Comparison of ENCODE assay signal across 12 cellular contexts in the genomic region with DNA sequence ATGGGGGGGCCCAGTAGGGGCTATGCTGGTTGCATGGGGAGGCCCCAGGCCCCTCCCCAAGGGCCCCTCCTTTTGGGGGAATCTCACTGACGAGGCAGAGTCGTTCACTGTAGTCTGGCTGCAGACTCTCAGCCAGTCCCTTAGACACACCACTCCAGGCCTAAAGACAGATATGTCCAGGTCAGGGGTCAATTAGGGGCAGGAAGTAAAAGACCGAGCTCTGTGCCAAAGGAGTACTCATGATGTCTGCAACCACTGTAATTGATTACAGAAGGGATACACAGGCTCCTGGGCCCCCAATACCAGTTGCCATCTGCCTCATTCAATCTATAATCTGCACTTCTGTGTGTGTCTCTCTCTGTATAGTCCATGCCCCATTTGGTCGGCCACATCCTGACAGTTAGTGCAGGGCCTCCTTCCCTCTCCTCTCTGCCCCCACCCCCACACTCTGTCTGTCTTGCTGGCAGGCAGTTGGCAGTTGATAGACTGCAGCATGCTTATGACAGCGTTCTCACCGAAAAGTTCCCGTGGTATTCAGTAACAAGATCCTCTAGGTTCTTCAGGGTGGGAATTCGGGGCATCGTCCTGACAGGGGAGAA. TPM values are rescaled to one million over a fixed set of nuclear protein-coding genes. Genes with fewer than 3 reads are reported as not detected.
DNase-seq lines count a peak whose midpoint lies in the region; ATAC-seq and TF ChIP-seq lines count a peak whose summit lies in the region.
"Had no signal": no experiment of that assay in that cellular context is flagged by ENCODE, and none has a peak within 500 bp of the region (broad histone marks: within the 10 kb centered on the region; RNA-seq: fewer than 3 reads in every experiment).

No MANE protein-coding gene starts in this region.

- no peaks in the 10 kb centered on the region for H3K9me3 ChIP-seq in spleen
- H3K9me3 ChIP-seq: prostate gland had no signal

- H3K4me1 ChIP-seq in spleen = peaks cover 8 to 90% (median 61%) of the 10 kb centered on the region in 6 donors
- H3K4me1 ChIP-seq: prostate gland had no signal

- H3K27me3 Mint-ChIP-seq in activated naive CD8-positive, alpha-beta T cell treated with anti-CD3 and anti-CD28 coated beads, Interleukin-2, amount 50 U/mL, for 24 hours = no peaks in the 10 kb centered on the region

- no peak for TF ChIP-seq CTCF in spleen (IDR thresholded peaks at IDR 0.05 in 8 of 11, conservative IDR thresholded peaks at IDR 0.05 in 3 of 11)

- no peak for TF ChIP-seq POLR2A in spleen (IDR thresholded peaks at IDR 0.05)

- H3K27ac ChIP-seq in spleen = peak overlapping the region in 4 of 8 donors; percentile 33 to 90 (median 89)
- H3K27ac ChIP-seq: prostate gland had no signal

- no peak for ATAC-seq in activated naive CD8-positive, alpha-beta T cell treated with anti-CD3 and anti-CD28 coated beads, Interleukin-2, amount 50 U/mL, for 24 hours

- H3K27ac Mint-ChIP-seq in activated naive CD8-positive, alpha-beta T cell treated with anti-CD3 and anti-CD28 coated beads, Interleukin-2, amount 50 U/mL, for 24 hours = peak overlapping the region; percentile 95

- peaks cover 0 to 22% (median 0%) of the 10 kb centered on the region in 6 donors for H3K36me3 ChIP-seq in spleen
- H3K36me3 ChIP-seq: prostate gland had no signal

- peaks cover 59% of the 10 kb centered on the region for H3K36me3 Mint-ChIP-seq in activated naive CD8-positive, alpha-beta T cell treated with anti-CD3 and anti-CD28 coated beads, Interleukin-2, amount 50 U/mL, for 24 hours (ENCODE audit: low read depth)

- peak overlapping the region; percentile 99 for H3K4me3 Mint-ChIP-seq in activated naive CD8-positive, alpha-beta T cell treated with anti-CD3 and anti-CD28 coated beads, Interleukin-2, amount 50 U/mL, for 24 hours

- H3K4me1 Mint-ChIP-seq in activated naive CD8-positive, alpha-beta T cell treated with anti-CD3 and anti-CD28 coated beads, Interleukin-2, amount 50 U/mL, for 24 hours = peaks cover 65% of the 10 kb centered on the region

- H3K9me3 Mint-ChIP-seq in activated naive CD8-positive, alpha-beta T cell treated with anti-CD3 and anti-CD28 coated beads, Interleukin-2, amount 50 U/mL, for 24 hours = no peaks in the 10 kb centered on the region

- H3K27me3 ChIP-seq in spleen (replicated peaks in 1 of 7) = no peaks in the 10 kb centered on the region

- intact Hi-C loops in spleen (cut with DNase I; ENCODE audit: low total_unique reads) = no loop called here

- 5 to 46% (median 19%) methylated on average over 9 of the region's 9 CpGs for WGBS in spleen, 5 donors

- peak overlapping the region in 4 of 8 donors; percentile 37 to 73 (median 49) for H3K4me3 ChIP-seq in spleen
- H3K4me3 ChIP-seq: prostate gland had no signal

- DNase-seq in SIG-M5 treated with dmso at 0.1 percent for 504 hours (lab: John Stamatoyannopoulos, UW; ENCODE audit: unreplicated experiment) (peak; percentile 26), SIG-M5 (lab: John Stamatoyannopoulos, UW) (no peak), SK-N-DZ (ENCODE audit: low spot score) (peak; percentile 40), spleen (peak; percentile 76), NCI-H2029 treated with DMSO at 0.1 percent for 48 hours (lab: John Stamatoyannopoulos, UW) (no peak), iPS-NIHi7 (ENCODE audit: extremely low spot score) (no peak), ureter (ENCODE audit: low spot score) (no peak)
- no peak for DNase-seq in activated naive CD8-positive, alpha-beta T cell treated with anti-CD3 and anti-CD28 coated beads, Interleukin-2, amount 50 U/mL, for 24 hours
- DNase-seq: 8988T, dermis blood vessel endothelial cell had no signal

RNA-seq across cellular contexts. Expression of a gene that starts 1.3 kb away (rescaled TPM):
- not detected in 2 replicates for polyA plus RNA-seq in SK-N-DZ (2014; cell fraction: cytosol; rRNA removed)
- polyA plus RNA-seq in SK-N-DZ (2014; cell fraction: nucleus; rRNA removed) = not detected in 2 replicates
- 10 to 100 TPM in 1 of 7 donors, 1 to 10 TPM in 6; 1.7 to 14.4 (median 6.7) TPM for total RNA-seq in spleen
- 10 to 100 TPM in 1 of 3 donors, 1 to 10 TPM in 2; 3.7 to 27.2 (median 7.5) TPM for polyA plus RNA-seq in spleen
- not detected for total RNA-seq in ureter
- total RNA-seq: dermis blood vessel endothelial cell, MCF 10A, prostate gland had no signal

RNA-seq across cellular contexts. Expression of a gene that starts 3.5 kb away (rescaled TPM):
- not detected in 2 replicates for polyA plus RNA-seq in SK-N-DZ (2014; cell fraction: cytosol; rRNA removed)
- 0.94 TPM in 1 of 2 replicates, not detected in the other for polyA plus RNA-seq in SK-N-DZ (2014; cell fraction: nucleus; rRNA removed)
- total RNA-seq in spleen (100 to 1,000 TPM in 6 of 7 donors, 10 to 100 TPM in 1; 92.6 to 174 (median 127) TPM), ureter (5.6 TPM)
- 100 to 1,000 TPM in 2 of 3 donors, 10 to 100 TPM in 1; 89.8 to 155 (median 122) TPM for polyA plus RNA-seq in spleen

RNA-seq across cellular contexts. Expression of a gene that starts 10.5 kb away (rescaled TPM):
- 19.6 and 29.4 TPM in 2 replicates for polyA plus RNA-seq in SK-N-DZ (2014; cell fraction: cytosol; rRNA removed)
- 31.4 and 103 TPM in 2 replicates for polyA plus RNA-seq in SK-N-DZ (2014; cell fraction: nucleus; rRNA removed)
- 100 to 1,000 TPM in 3 of 7 donors, 10 to 100 TPM in 4; 90.0 to 151 (median 98.7) TPM for total RNA-seq in spleen
- polyA plus RNA-seq in spleen = 10 to 100 TPM in 1 of 3 donors, 1 to 10 TPM in 2; 5.2 to 15.6 (median 5.3) TPM
- total RNA-seq in ureter = 71.4 TPM

RNA-seq across cellular contexts. Expression of a gene that starts 12.2 kb away (rescaled TPM):
- 10.5 and 10.7 TPM in 2 replicates for polyA plus RNA-seq in SK-N-DZ (2014; cell fraction: cytosol; rRNA removed)
- polyA plus RNA-seq in SK-N-DZ (2014; cell fraction: nucleus; rRNA removed) = 7.4 and 10.3 TPM in 2 replicates
- total RNA-seq in spleen (10 to 100 TPM; 19.1 to 50.9 (median 32.9) TPM), ureter (18.9 TPM)
- polyA plus RNA-seq in spleen = 10 to 100 TPM in 1 of 3 donors, 1 to 10 TPM in 2; 5.1 to 12.9 (median 5.8) TPM

RNA-seq across cellular contexts. Expression of a gene that starts 36.8 kb away (rescaled TPM):
- polyA plus RNA-seq in SK-N-DZ (2014; cell fraction: cytosol; rRNA removed) = 0.07 and 0.59 TPM in 2 replicates
- 0.37 and 0.45 TPM in 2 replicates for polyA plus RNA-seq in SK-N-DZ (2014; cell fraction: nucleus; rRNA removed)
- 1 to 10 TPM in 4 of 7 donors, under 1 TPM in 3; 0.66 to 2.5 (median 1.2) TPM for total RNA-seq in spleen
- polyA plus RNA-seq in spleen = under 1 TPM; 0.14 to 0.58 (median 0.48) TPM
- total RNA-seq in ureter = 1.9 TPM

Comparison
In these comparisons a context has a peak if more than half of its experiments do, and no peak if none do; other contexts are left out.
1. DNase-seq: peak in SIG-M5 treated with dmso at 0.1 percent for 504 hours (single experiment), SK-N-DZ (single experiment) and spleen (single experiment); none in SIG-M5 (single experiment), activated naive CD8-positive, alpha-beta T cell treated with anti-CD3 and anti-CD28 coated beads, Interleukin-2, amount 50 U/mL, for 24 hours (single experiment), NCI-H2029 treated with DMSO at 0.1 percent for 48 hours (single experiment), iPS-NIHi7 (single experiment) and ureter (single experiment).
2. RNA of a gene that starts 3.5 kb away (total RNA-seq): 92.6 to 174 TPM in spleen; 5.6 TPM in ureter (single experiment); every median in the first group is over 10 times any median in the second.